Comparison of ENCODE assay signal across 21 cellular contexts in the genomic region with DNA sequence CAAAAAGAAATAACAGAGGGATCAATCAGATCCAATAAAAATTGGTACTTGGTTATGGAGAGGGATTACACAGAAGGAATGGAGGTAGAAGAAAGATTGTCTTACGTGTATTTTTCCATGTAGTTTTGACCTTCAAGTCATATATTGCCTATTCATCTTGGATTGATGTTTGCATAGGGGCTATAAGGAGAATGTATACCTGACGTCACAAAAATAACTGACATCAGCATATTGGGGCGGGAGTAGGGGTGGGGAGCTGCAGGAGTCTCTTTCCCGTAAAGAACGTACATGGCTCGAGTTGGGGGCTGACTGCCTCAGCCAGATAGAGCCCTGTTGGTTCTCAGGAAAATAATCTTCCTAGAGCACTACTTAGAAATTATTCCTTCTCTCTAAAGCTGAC. TPM values are rescaled to one million over a fixed set of nuclear protein-coding genes. Genes with fewer than 3 reads are reported as not detected.
DNase-seq lines count a peak whose midpoint lies in the region; ATAC-seq, FAIRE-seq and TF ChIP-seq lines count a peak whose summit lies in the region.
"Had no signal": no experiment of that assay in that cellular context is flagged by ENCODE, and none has a peak within 500 bp of the region (broad histone marks: within the 10 kb centered on the region; RNA-seq: fewer than 3 reads in every experiment).

No MANE protein-coding gene starts in this region.

- H3K36me3 Mint-ChIP-seq in T-helper 17 cell (ENCODE audit: low read depth): no peaks in the 10 kb centered on the region

- ATAC-seq in A549: no peak
- no peak for ATAC-seq in T-helper 17 cell
- ATAC-seq in HG03039 (IDR thresholded peaks at IDR 0.05; ENCODE audit: unreplicated experiment): no peak
- ATAC-seq: GM12878 had no signal

- H3K27ac Mint-ChIP-seq in T-helper 17 cell: peak overlapping the region; percentile 66

- H3K4me3 ChIP-seq in A549 (no peak overlapping the region), liver (ENCODE audit: low read depth in 1 of 3, low read length in 3 of 3) (no peak overlapping the region), sigmoid colon (no peak overlapping the region)
- H3K4me3 ChIP-seq: BLaER1, GM12878, SJSA1 had no signal

- no peak overlapping the region for H3K4me3 Mint-ChIP-seq in T-helper 17 cell
- H3K4me3 Mint-ChIP-seq: H9 had no signal

- H3K27ac ChIP-seq in 22Rv1: peak overlapping the region; percentile 86
- peak overlapping the region; percentile 59 to 76; a peak in 5 of 6 replicates for H3K27ac ChIP-seq in A549
- peak overlapping the region; percentile 71 to 81 for H3K27ac ChIP-seq in liver (ENCODE audit: low read depth in 1 of 2, low read length in 2 of 2)
- H3K27ac ChIP-seq in sigmoid colon: no peak overlapping the region
- H3K27ac ChIP-seq: BLaER1, SJSA1 had no signal

- H3K27me3 ChIP-seq in liver (ENCODE audit: control insufficient read depth in 4 of 4, insufficient read depth in 4 of 4, low read length in 3 of 4) (no peaks in the 10 kb centered on the region), sigmoid colon (no peaks in the 10 kb centered on the region)
- H3K27me3 ChIP-seq: BLaER1, SJSA1 had no signal

- H3K4me1 ChIP-seq in A549 (peaks cover 65% of the 10 kb centered on the region), liver (ENCODE audit: control insufficient read depth in 4 of 4, insufficient read depth in 4 of 4, low read length in 3 of 4) (peaks cover 26 to 70% (median 54%) of the 10 kb centered on the region in 4 donors), sigmoid colon (no peaks in the 10 kb centered on the region)
- H3K4me1 ChIP-seq: BLaER1 had no signal

- no peak for TF ChIP-seq CTCF in 22Rv1 (IDR thresholded peaks at IDR 0.05)
- no peak for TF ChIP-seq CTCF in A549 (IDR thresholded peaks at IDR 0.05)
- TF ChIP-seq CTCF in liver (IDR thresholded peaks at IDR 0.05; ENCODE audit: low read depth, low read length, missing input control): no peak
- no peak for TF ChIP-seq CTCF in GM10248 (IDR thresholded peaks at IDR 0.05; ENCODE audit: control extremely low read depth, extremely low read depth, low read depth, missing control alignments)
- TF ChIP-seq CTCF in sigmoid colon (IDR thresholded peaks at IDR 0.05): no peak

- peak overlapping the region; percentile 33 to 41 for H3K9ac ChIP-seq in liver (ENCODE audit: low read depth in 1 of 2, low read length in 2 of 2)
- H3K9ac ChIP-seq: BLaER1 had no signal

- intact Hi-C loops in sigmoid colon (cut with DNase I): no loop called here
- intact Hi-C loops in head of caudate nucleus (cut with DNase I): no loop called here

- H3K4me2 ChIP-seq in A549: peak overlapping the region; percentile 44; the same call in 2 of the 3 replicates
- H3K4me2 ChIP-seq: BLaER1 had no signal

- H3K9me3 ChIP-seq in A549 (no peaks in the 10 kb centered on the region), T-helper 17 cell (ENCODE audit: control insufficient read depth, low read length, poor library complexity, severe bottlenecking) (no peaks in the 10 kb centered on the region), liver (ENCODE audit: control insufficient read depth in 4 of 4, low read length in 3 of 4) (no peaks in the 10 kb centered on the region), sigmoid colon (no peaks in the 10 kb centered on the region)
- H3K9me3 ChIP-seq: BLaER1, SJSA1 had no signal

- POLR2A ChIA-PET in A549 (lab: Yijun Ruan, JAX) (no interaction called here), GM10248 (lab: Yijun Ruan, JAX) (no interaction called here)

- WGBS in A549 (ENCODE audit: missing lambda C conversion rate): 88% methylated on average over 6 of the region's 6 CpGs
- WGBS in liver: 81% methylated on average over 6 of the region's 6 CpGs
- 47 to 84% methylated on average over 6 of the region's 6 CpGs for WGBS in sigmoid colon, 2 donors

- H3K27me3 Mint-ChIP-seq in T-helper 17 cell: no peaks in the 10 kb centered on the region

- no peak for FAIRE-seq in A549 (lab: Jason Lieb, UNC)
- FAIRE-seq: G401.6, GM12878 had no signal

- no peak for TF ChIP-seq EP300 in A549 (IDR thresholded peaks at IDR 0.05)
- no peak for TF ChIP-seq EP300 in sigmoid colon (IDR thresholded peaks at IDR 0.05)

- DNase-seq in A549 (ENCODE audit: low read depth in 1 of 2, low spot score in 1 of 2) (no peak), T-helper 17 cell (no peak), GM10248 (ENCODE audit: extremely low spot score) (no peak), sigmoid colon (no peak), head of caudate nucleus (no peak)
- DNase-seq: DND-41, KBM-7, NCI-H1436 treated with DMSO at 0.1 percent for 48 hours, NCI-H2029 treated with DMSO at 0.1 percent for 48 hours, NCI-H2171 treated with DMSO at 0.1 percent for 48 hours, NCI-H748 treated with DMSO at 0.1 percent for 48 hours, OCI-M1 had no signal

- CTCF ChIA-PET in A549 (lab: Yijun Ruan, JAX): interaction anchor here (1.0 to 6.8 kb wide), 2 partner anchors 9 to 23 kb away, joined by 3 to 59 read pairs; no protein-coding TSS in a partner anchor
- CTCF ChIA-PET in GM10248 (lab: Yijun Ruan, JAX): interaction anchor here (1.9 kb wide), 1 partner anchor 10 kb away, joined by 4 read pairs; no protein-coding TSS in a partner anchor

- TF ChIP-seq RAD21 in A549 (conservative IDR thresholded peaks at IDR 0.05 in 1 of 2, IDR thresholded peaks at IDR 0.05 in 1 of 2): no peak
- no peak for TF ChIP-seq RAD21 in liver (IDR thresholded peaks at IDR 0.05)

- H3K4me1 Mint-ChIP-seq in T-helper 17 cell: peaks cover 31% of the 10 kb centered on the region

- no peak for TF ChIP-seq POLR2A in A549 (IDR thresholded peaks at IDR 0.05; ENCODE audit: low read length)
- no peak for TF ChIP-seq POLR2A in sigmoid colon (IDR thresholded peaks at IDR 0.05)

- no peaks in the 10 kb centered on the region for H3K36me3 ChIP-seq in liver (ENCODE audit: control insufficient read depth in 4 of 4, insufficient read depth in 3 of 4, low read depth in 1 of 4, low read length in 3 of 4)
- no peaks in the 10 kb centered on the region for H3K36me3 ChIP-seq in sigmoid colon
- H3K36me3 ChIP-seq: BLaER1, SJSA1 had no signal

TF ChIP-seq in A549, 52 proteins besides CTCF, POLR2A, EP300 and RAD21 (continues in another document):
- no peak for TF ChIP-seq FOXS1 (CRISPR knock-in tag; IDR thresholded peaks at IDR 0.05)
- TF ChIP-seq MAFK (IDR thresholded peaks at IDR 0.05; ENCODE audit: partially characterized antibody): peak; percentile 73
- no peak for TF ChIP-seq TP53 (CRISPR knock-in tag; IDR thresholded peaks at IDR 0.05)
- no peak for TF ChIP-seq HOXB13 (CRISPR knock-in tag; IDR thresholded peaks at IDR 0.05; ENCODE audit: low read depth)

TF ChIP-seq in liver, 16 proteins besides CTCF, POLR2A, EP300 and RAD21 (continues in another document):
- TF ChIP-seq RXRA (IDR thresholded peaks at IDR 0.05) (no peak), TAF1 (conservative IDR thresholded peaks at IDR 0.05) (no peak), FOXA2 (IDR thresholded peaks at IDR 0.05) (no peak), FOXA1 (IDR thresholded peaks at IDR 0.05) (no peak)
- TF ChIP-seq, protein P1, sequence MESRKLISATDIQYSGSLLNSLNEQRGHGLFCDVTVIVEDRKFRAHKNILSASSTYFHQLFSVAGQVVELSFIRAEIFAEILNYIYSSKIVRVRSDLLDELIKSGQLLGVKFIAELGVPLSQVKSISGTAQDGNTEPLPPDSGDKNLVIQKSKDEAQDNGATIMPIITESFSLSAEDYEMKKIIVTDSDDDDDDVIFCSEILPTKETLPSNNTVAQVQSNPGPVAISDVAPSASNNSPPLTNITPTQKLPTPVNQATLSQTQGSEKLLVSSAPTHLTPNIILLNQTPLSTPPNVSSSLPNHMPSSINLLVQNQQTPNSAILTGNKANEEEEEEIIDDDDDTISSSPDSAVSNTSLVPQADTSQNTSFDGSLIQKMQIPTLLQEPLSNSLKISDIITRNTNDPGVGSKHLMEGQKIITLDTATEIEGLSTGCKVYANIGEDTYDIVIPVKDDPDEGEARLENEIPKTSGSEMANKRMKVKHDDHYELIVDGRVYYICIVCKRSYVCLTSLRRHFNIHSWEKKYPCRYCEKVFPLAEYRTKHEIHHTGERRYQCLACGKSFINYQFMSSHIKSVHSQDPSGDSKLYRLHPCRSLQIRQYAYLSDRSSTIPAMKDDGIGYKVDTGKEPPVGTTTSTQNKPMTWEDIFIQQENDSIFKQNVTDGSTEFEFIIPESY (IDR thresholded peaks at IDR 0.05): no peak
- TF ChIP-seq, protein P2, sequence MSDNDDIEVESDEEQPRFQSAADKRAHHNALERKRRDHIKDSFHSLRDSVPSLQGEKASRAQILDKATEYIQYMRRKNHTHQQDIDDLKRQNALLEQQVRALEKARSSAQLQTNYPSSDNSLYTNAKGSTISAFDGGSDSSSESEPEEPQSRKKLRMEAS (IDR thresholded peaks at IDR 0.05): no peak

RNA-seq across cellular contexts. Expression of gene FURIN, which starts 5.9 kb away (rescaled TPM):
- polyA plus RNA-seq in A549 (2011; rRNA removed): 16.8 and 20.9 TPM in 2 replicates
- polyA plus RNA-seq in A549 (2012; cell fraction: cytosol; rRNA removed): 26.9 and 42.5 TPM in 2 replicates
- 36.8 and 51.9 TPM in 2 replicates for polyA plus RNA-seq in A549 (2012; cell fraction: nucleus; rRNA removed)
- polyA plus RNA-seq in A549 (2017; fragmentation: RNase III; extraction: RNeasy Plus Mini Kit Qiagen cat#74134 plus additional on column Dnase treatment): 23.1 to 37.1 TPM (median 33.3 TPM) in 3 replicates
- 29.8 and 47.2 TPM in 2 replicates for polyA minus RNA-seq in A549 (2011; rRNA and poly(A)+ RNA removed)
- total RNA-seq in T-helper 17 cell: 100 to 1,000 TPM; 133 to 260 TPM
- 100 to 1,000 TPM; 124 to 204 TPM for total RNA-seq in liver
- polyA plus RNA-seq in liver: 100 to 1,000 TPM; 102 to 258 TPM
- 10 to 100 TPM; 21.0 to 35.0 (median 24.3) TPM for total RNA-seq in sigmoid colon
- polyA plus RNA-seq in sigmoid colon: 10 to 100 TPM; 23.4 to 69.2 (median 30.1) TPM

RNA-seq across cellular contexts. Expression of gene FES, which starts 21.8 kb away (rescaled TPM):
- polyA plus RNA-seq in A549 (2011; rRNA removed) (0.50 and 0.53 TPM in 2 replicates), A549 (2017; fragmentation: RNase III; extraction: RNeasy Plus Mini Kit Qiagen cat#74134 plus additional on column Dnase treatment) (0.39 to 0.50 TPM (median 0.45 TPM) in 3 replicates), liver (10 to 100 TPM; 12.1 to 14.7 TPM), sigmoid colon (10 to 100 TPM in 1 of 3 donors, 1 to 10 TPM in 2; 4.9 to 17.6 (median 7.2) TPM)
- polyA plus RNA-seq in A549 (2012; cell fraction: cytosol; rRNA removed): 1.4 and 1.7 TPM in 2 replicates
- polyA plus RNA-seq in A549 (2012; cell fraction: nucleus; rRNA removed): 1.4 and 1.7 TPM in 2 replicates
- polyA minus RNA-seq in A549 (2011; rRNA and poly(A)+ RNA removed): 0.39 TPM in 1 of 2 replicates, not detected in the other
- total RNA-seq in T-helper 17 cell (10 to 100 TPM in 1 of 2 donors, 1 to 10 TPM in 1; 6.0 to 12.7 TPM), liver (10 to 100 TPM; 42.8 to 43.1 TPM), sigmoid colon (10 to 100 TPM; 28.0 to 35.5 (median 30.4) TPM)
- total RNA-seq: M059J had no signal

RNA-seq across cellular contexts. Expression of gene MAN2A2, which starts 40.6 kb away (rescaled TPM):
- 22.0 and 37.0 TPM in 2 replicates for polyA plus RNA-seq in A549 (2011; rRNA removed)
- 56.4 and 73.9 TPM in 2 replicates for polyA plus RNA-seq in A549 (2012; cell fraction: cytosol; rRNA removed)
- 415 and 583 TPM in 2 replicates for polyA plus RNA-seq in A549 (2012; cell fraction: nucleus; rRNA removed)
- polyA plus RNA-seq in A549 (2017; fragmentation: RNase III; extraction: RNeasy Plus Mini Kit Qiagen cat#74134 plus additional on column Dnase treatment): 29.6 to 35.3 TPM (median 32.6 TPM) in 3 replicates
- polyA minus RNA-seq in A549 (2011; rRNA and poly(A)+ RNA removed): 42.7 and 43.2 TPM in 2 replicates
- total RNA-seq in T-helper 17 cell: 100 to 1,000 TPM; 159 to 186 TPM
- 100 to 1,000 TPM in 1 of 2 donors, 10 to 100 TPM in 1; 73.9 to 111 TPM for total RNA-seq in liver
- polyA plus RNA-seq in liver: 10 to 100 TPM; 17.3 to 27.8 TPM
- 10 to 100 TPM; 27.2 to 57.6 (median 38.4) TPM for total RNA-seq in sigmoid colon
- 10 to 100 TPM in 1 of 3 donors, 1 to 10 TPM in 2; 3.7 to 31.0 (median 4.8) TPM for polyA plus RNA-seq in sigmoid colon

Comparison
In these comparisons a context has a peak if more than half of its experiments do, and no peak if none do; other contexts are left out.
1. H3K27ac ChIP-seq: peak in 22Rv1 (single experiment), A549 (2 of 2) and liver (2 of 2); none in sigmoid colon (0 of 4).